14 cellular contexts compared by ENCODE assay signal in the genomic region with DNA sequence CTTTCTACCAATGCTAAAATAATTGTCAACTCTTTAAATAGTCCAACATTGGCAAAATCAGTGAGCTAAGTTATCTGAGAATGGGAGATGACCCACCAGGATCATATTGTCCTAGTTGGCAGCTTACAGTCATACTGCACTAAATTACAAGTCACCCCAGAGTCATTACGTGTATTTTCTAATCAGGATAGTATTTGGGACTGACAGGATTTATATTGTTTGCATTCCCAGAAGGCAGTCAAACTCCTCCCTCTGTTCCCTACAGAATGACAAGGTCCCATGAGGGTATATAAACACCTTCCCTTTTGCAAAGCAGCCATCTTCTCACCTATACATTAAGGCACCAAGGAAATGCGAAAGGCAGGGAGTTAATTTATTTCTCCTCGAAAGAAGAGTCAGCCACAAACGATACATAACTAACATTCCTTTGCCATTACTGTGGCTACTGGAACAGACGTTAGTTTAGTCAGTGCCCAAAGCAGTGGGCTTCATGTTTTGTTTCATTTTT.
A peak's percentile ranks its signal among the peaks of the same experiment; 100 is the strongest.
DNase-seq lines count a peak whose midpoint lies in the region; ATAC-seq, FAIRE-seq and TF ChIP-seq lines count a peak whose summit lies in the region.
"Had no signal": no experiment of that assay in that cellular context is flagged by ENCODE, and none has a peak within 500 bp of the region (broad histone marks: within the 10 kb centered on the region; RNA-seq: fewer than 3 reads in every experiment).

No MANE protein-coding gene starts in this region.

- H2AFZ ChIP-seq in IMR-90 (replicated peaks; ENCODE audit: low read length, poor library complexity) (no peak overlapping the region), keratinocyte (ENCODE audit: control insufficient read depth, low read length) (peak overlapping the region; percentile 46)

- ATAC-seq in A549 (peak; percentile 65 to 79), IMR-90 (ENCODE audit: low read depth) (peak; percentile 78), HG03354 (IDR thresholded peaks at IDR 0.05; ENCODE audit: poor library complexity, severe bottlenecking, unreplicated experiment) (no peak)
- ATAC-seq: activated naive CD8-positive, alpha-beta T cell treated with anti-CD3 and anti-CD28 coated beads, Interleukin-2, amount 50 U/mL, for 24 hours had no signal

- H4K8ac ChIP-seq in IMR-90 (ENCODE audit: low read depth in 2 of 2, low read length in 2 of 2): peak overlapping the region; percentile 9 to 84; a peak in 2 of 4 replicates

- H3K9me3 Mint-ChIP-seq in MCF 10A (ENCODE audit: unreplicated experiment): no peaks in the 10 kb centered on the region
- H3K9me3 Mint-ChIP-seq: activated naive CD8-positive, alpha-beta T cell treated with anti-CD3 and anti-CD28 coated beads, Interleukin-2, amount 50 U/mL, for 24 hours; natural killer cell treated with Interleukin-12 subunit alpha and Interleukin-12 subunit beta and Interleukin-15 and Interleukin-18, amount 100 ng/mL, for 72 hours had no signal

- H4K20me1 ChIP-seq in IMR-90 (ENCODE audit: insufficient read depth, low read length) (peaks cover 7% of the 10 kb centered on the region; the same call in 1 of the 2 replicates), keratinocyte (ENCODE audit: control insufficient read depth, extremely low read depth, insufficient read depth, low read length) (no peaks in the 10 kb centered on the region)

- 5% methylated on average over 5 of the region's 5 CpGs for WGBS in A549 (ENCODE audit: missing lambda C conversion rate)
- WGBS in IMR-90 (ENCODE audit: extremely low coverage in 2 of 2, insufficient read length in 1 of 2), 2 experiments: no CpG with 5 or more reads among the region's 5 CpGs

- H3K9me3 ChIP-seq in A549: no peaks in the 10 kb centered on the region
- no peaks in the 10 kb centered on the region for H3K9me3 ChIP-seq in IMR-90 (ENCODE audit: control insufficient read depth, insufficient read depth, low read length)
- H3K9me3 ChIP-seq in keratinocyte (ENCODE audit: control insufficient read depth, low read depth, low read length): no peaks in the 10 kb centered on the region
- H3K9me3 ChIP-seq: thyroid gland had no signal

- H3K79me1 ChIP-seq in IMR-90 (ENCODE audit: low read depth in 1 of 2, low read length in 2 of 2): peaks cover 17 to 39% of the 10 kb centered on the region in 2 experiments; a peak in 3 of 4 replicates

- POLR2A ChIA-PET in A549 (lab: Yijun Ruan, JAX): no interaction called here
- POLR2A ChIA-PET in IMR-90 (lab: Charles Lee; ENCODE audit: unreplicated experiment): no interaction called here
- POLR2A ChIA-PET in MCF 10A (lab: Yijun Ruan, JAX): interaction anchor here (0.5 to 2.0 kb wide), 7 partner anchors 16 to 603 kb away, joined by 3 to 9 read pairs (median 4); no protein-coding TSS in a partner anchor
- POLR2A ChIA-PET in HEK293T (lab: Yijun Ruan, JAX): no interaction called here

- peak overlapping the region; percentile 65 for H3K23ac ChIP-seq in IMR-90 (ENCODE audit: low read depth, low read length)

- no peaks in the 10 kb centered on the region for H3K79me2 ChIP-seq in keratinocyte (ENCODE audit: control insufficient read depth, insufficient read depth, low read length)

- H3K27ac ChIP-seq in A549 (peak overlapping the region; percentile 57 to 79), IMR-90 (ENCODE audit: insufficient read depth, low read length) (peak overlapping the region; percentile 57; the same call in 1 of the 2 replicates), keratinocyte (ENCODE audit: control insufficient read depth, insufficient read depth, low read length) (peak overlapping the region; percentile 45)
- H3K27ac ChIP-seq: thyroid gland had no signal

- H3K4ac ChIP-seq in IMR-90 (ENCODE audit: low read depth, low read length): peak overlapping the region; percentile 81

- H3K36me3 Mint-ChIP-seq in MCF 10A (ENCODE audit: insufficient read depth, unreplicated experiment): no peaks in the 10 kb centered on the region
- H3K36me3 Mint-ChIP-seq: natural killer cell treated with Interleukin-12 subunit alpha and Interleukin-12 subunit beta and Interleukin-15 and Interleukin-18, amount 100 ng/mL, for 72 hours had no signal

- peak overlapping the region; percentile 17; the same call in 1 of the 3 replicates for H2BK15ac ChIP-seq in IMR-90 (ENCODE audit: low read depth, low read length)

- dilution Hi-C loops in IMR-90 (cut with HindIII; ENCODE audit: low sequenced_read_pairs, unreplicated experiment) (no loop called here), keratinocyte (cut with MboI; ENCODE audit: extremely low pct_ligation_motif_present, low sequenced_read_pairs) (no loop called here)

- no peak for TF ChIP-seq EP300 in A549 (IDR thresholded peaks at IDR 0.05)

- H3K36me3 ChIP-seq in IMR-90 (ENCODE audit: control insufficient read depth, insufficient read depth, low read length): peaks cover 15% of the 10 kb centered on the region
- peaks cover 0 to 1% of the 10 kb centered on the region in 2 experiments for H3K36me3 ChIP-seq in keratinocyte (ENCODE audit: control insufficient read depth in 2 of 2, extremely low read depth in 1 of 2, insufficient read depth in 2 of 2, low read length in 2 of 2)
- H3K36me3 ChIP-seq: thyroid gland had no signal

- H2BK20ac ChIP-seq in IMR-90 (ENCODE audit: low read depth, low read length): peak overlapping the region; percentile 89

- FAIRE-seq in A549 (lab: Jason Lieb, UNC): no peak
- FAIRE-seq in keratinocyte (lab: Jason Lieb, UNC): peak; percentile 94

- TF ChIP-seq POLR2A in A549 (IDR thresholded peaks at IDR 0.05; ENCODE audit: low read length): no peak
- TF ChIP-seq POLR2A in IMR-90 (IDR thresholded peaks at IDR 0.05; ENCODE audit: low read depth, low read length): no peak

- H3K4me1 Mint-ChIP-seq in MCF 10A (ENCODE audit: insufficient read depth, unreplicated experiment): peaks cover 37% of the 10 kb centered on the region
- H3K4me1 Mint-ChIP-seq: activated naive CD8-positive, alpha-beta T cell treated with anti-CD3 and anti-CD28 coated beads, Interleukin-2, amount 50 U/mL, for 24 hours had no signal

- H3K9ac ChIP-seq in IMR-90 (ENCODE audit: low read depth, low read length) (no peak overlapping the region; the same call in 1 of the 2 replicates), keratinocyte (ENCODE audit: control insufficient read depth, extremely low read depth, insufficient read depth, low read length) (peak overlapping the region; percentile 4)

- DNase-seq in A549 (ENCODE audit: low read depth in 1 of 2, low spot score in 1 of 2): peak; percentile 36 to 37
- peak; percentile 84 for DNase-seq in IMR-90
- peak; percentile 58 for DNase-seq in MCF 10A (ENCODE audit: unreplicated experiment)
- DNase-seq in keratinocyte (ENCODE audit: low read depth, low spot score): peak; percentile 23
- DNase-seq in HEK293T (ENCODE audit: extremely low spot score): no peak
- no peak for DNase-seq in activated CD8-positive, alpha-beta memory T cell treated with anti-CD3 and anti-CD28 coated beads for 24 hours
- no peak for DNase-seq in activated effector memory CD4-positive, alpha-beta T cell treated with Interleukin-2 at 50 U/mL for 16 hours
- DNase-seq: activated CD4-positive, alpha-beta T cell treated with anti-CD3 and anti-CD28 coated beads, Interleukin-2, amount 50 U/mL, for 1 hour; activated naive CD8-positive, alpha-beta T cell treated with anti-CD3 and anti-CD28 coated beads, Interleukin-2, amount 50 U/mL, for 24 hours; hippocampal formation; NCI-H1092 treated with DMSO at 0.1 percent for 48 hours; thyroid gland had no signal

- H4K5ac ChIP-seq in IMR-90 (ENCODE audit: low read depth, low read length): peak overlapping the region; percentile 4; the same call in 1 of the 2 replicates

- H2BK120ac ChIP-seq in IMR-90 (ENCODE audit: low read depth, low read length): peak overlapping the region; percentile 75

- H3K18ac ChIP-seq in IMR-90 (ENCODE audit: low read depth, low read length): peak overlapping the region; percentile 13; the same call in 1 of the 2 replicates

- H3K4me3 ChIP-seq in A549 (no peak overlapping the region), IMR-90 (ENCODE audit: insufficient read depth, low read depth, low read length) (no peak overlapping the region), keratinocyte (ENCODE audit: control insufficient read depth in 2 of 3, extremely low read depth in 1 of 3, insufficient read depth in 2 of 3, low read depth in 1 of 3, low read length in 3 of 3) (peak overlapping the region in 1 of 3 experiments; percentile 26)
- H3K4me3 ChIP-seq: thyroid gland had no signal

- peak overlapping the region; percentile 29 for H3K4me3 Mint-ChIP-seq in MCF 10A (ENCODE audit: unreplicated experiment)
- H3K4me3 Mint-ChIP-seq: activated naive CD8-positive, alpha-beta T cell treated with anti-CD3 and anti-CD28 coated beads, Interleukin-2, amount 50 U/mL, for 24 hours; natural killer cell treated with Interleukin-12 subunit alpha and Interleukin-12 subunit beta and Interleukin-15 and Interleukin-18, amount 100 ng/mL, for 72 hours had no signal

- TF ChIP-seq RAD21 in A549 (conservative IDR thresholded peaks at IDR 0.05 in 1 of 2, IDR thresholded peaks at IDR 0.05 in 1 of 2) (no peak), IMR-90 (IDR thresholded peaks at IDR 0.05; ENCODE audit: low read length) (no peak)

- H4K91ac ChIP-seq in IMR-90 (ENCODE audit: insufficient read depth, low read depth, low read length): peak overlapping the region; percentile 67

- H3K9me1 ChIP-seq in IMR-90 (ENCODE audit: insufficient read depth, low read length) (peaks cover 10% of the 10 kb centered on the region; the same call in 1 of the 2 replicates), keratinocyte (ENCODE audit: control insufficient read depth, extremely low read depth, insufficient read depth, low read length) (no peaks in the 10 kb centered on the region)

- H3K27me3 ChIP-seq in IMR-90 (ENCODE audit: control insufficient read depth, insufficient read depth, low read length): no peaks in the 10 kb centered on the region
- no peaks in the 10 kb centered on the region for H3K27me3 ChIP-seq in keratinocyte (ENCODE audit: control insufficient read depth, extremely low read depth, insufficient read depth, low read length)
- H3K27me3 ChIP-seq: thyroid gland had no signal

- in situ Hi-C loops in IMR-90 (cut with MboI; ENCODE audit: low sequenced_read_pairs): no loop called here

- intact Hi-C loops in IMR-90 (cut with micrococcal nuclease) (no loop called here), MCF 10A (cut with micrococcal nuclease) (no loop called here)

- H3K56ac ChIP-seq in IMR-90 (ENCODE audit: extremely low read depth, insufficient read depth, low read length): peak overlapping the region; percentile 55; the same call in 1 of the 2 replicates

- H3K27me3 Mint-ChIP-seq in MCF 10A (ENCODE audit: insufficient read depth, unreplicated experiment): no peaks in the 10 kb centered on the region
- H3K27me3 Mint-ChIP-seq: activated naive CD8-positive, alpha-beta T cell treated with anti-CD3 and anti-CD28 coated beads, Interleukin-2, amount 50 U/mL, for 24 hours had no signal

- CTCF ChIA-PET in A549 (lab: Yijun Ruan, JAX): interaction anchor here (0.9 to 2.5 kb wide), 3 partner anchors 17 to 168 kb away, joined by 3 to 7 read pairs (median 3); no protein-coding TSS in a partner anchor
- CTCF ChIA-PET in IMR-90 (lab: Yijun Ruan, JAX): no interaction called here
- CTCF ChIA-PET in MCF 10A (lab: Yijun Ruan, JAX): interaction anchor here (0.7 to 1.3 kb wide), 4 partner anchors 8 to 169 kb away, joined by 3 to 4 read pairs (median 3); no protein-coding TSS in a partner anchor
- CTCF ChIA-PET in HEK293T (lab: Yijun Ruan, JAX): no interaction called here

- H3K4me2 ChIP-seq in A549: peak overlapping the region; percentile 67
- H3K4me2 ChIP-seq in IMR-90 (ENCODE audit: low read depth, low read length): peak overlapping the region; percentile 56
- peak overlapping the region; percentile 77 for H3K4me2 ChIP-seq in keratinocyte (ENCODE audit: control insufficient read depth, extremely low read depth, insufficient read depth, low read depth, low read length)

- H2AK5ac ChIP-seq in IMR-90 (ENCODE audit: low read depth, low read length): peak overlapping the region; percentile 74

- peak overlapping the region; percentile 6 for H3K14ac ChIP-seq in IMR-90 (replicated peaks; ENCODE audit: low read depth, low read length)

- peak overlapping the region; percentile 37 for H3K27ac Mint-ChIP-seq in MCF 10A (ENCODE audit: low read depth, unreplicated experiment)
- H3K27ac Mint-ChIP-seq: activated naive CD8-positive, alpha-beta T cell treated with anti-CD3 and anti-CD28 coated beads, Interleukin-2, amount 50 U/mL, for 24 hours; natural killer cell treated with Interleukin-12 subunit alpha and Interleukin-12 subunit beta and Interleukin-15 and Interleukin-18, amount 100 ng/mL, for 72 hours had no signal

- peaks cover 61% of the 10 kb centered on the region for H3K4me1 ChIP-seq in A549
- H3K4me1 ChIP-seq in IMR-90 (ENCODE audit: control insufficient read depth, insufficient read depth, low read length): peaks cover 2% of the 10 kb centered on the region; the same call in 1 of the 2 replicates
- H3K4me1 ChIP-seq in keratinocyte (ENCODE audit: control insufficient read depth, extremely low read depth, insufficient read depth, low read length): peaks cover 27% of the 10 kb centered on the region

- BruUV-seq in IMR-90 (replicated peaks; lab: Mats Ljungman, UMichigan): no TSS peak
- BruUV-seq in MCF 10A (replicated peaks; lab: Mats Ljungman, UMichigan): no TSS peak

- TF ChIP-seq CTCF in A549 (IDR thresholded peaks at IDR 0.05) (no peak), IMR-90 (conservative IDR thresholded peaks at IDR 0.05; ENCODE audit: low read depth, low read length) (no peak), MCF 10A (IDR thresholded peaks at IDR 0.05; ENCODE audit: unreplicated experiment) (no peak), keratinocyte (optimal IDR thresholded peaks at IDR 0.05 in 1 of 3, IDR thresholded peaks at IDR 0.05 in 1 of 3, conservative IDR thresholded peaks at IDR 0.05 in 1 of 3; ENCODE audit: extremely low read depth in 1 of 3, insufficient read depth in 2 of 3, low read length in 3 of 3) (no peak)

- H2AK9ac ChIP-seq in IMR-90 (replicated peaks; ENCODE audit: low read depth, low read length, poor library complexity): no peak overlapping the region

- peak overlapping the region; percentile 89 for H2BK5ac ChIP-seq in IMR-90 (ENCODE audit: low read depth, low read length, poor library complexity, severe bottlenecking)

Comparison
In these comparisons a context has a peak if more than half of its experiments do, and no peak if none do; other contexts are left out.
1. DNase-seq: peak in A549 (2 of 2), IMR-90 (single experiment), MCF 10A (single experiment) and keratinocyte (single experiment); none in HEK293T (single experiment), activated CD8-positive, alpha-beta memory T cell treated with anti-CD3 and anti-CD28 coated beads for 24 hours (single experiment) and activated effector memory CD4-positive, alpha-beta T cell treated with Interleukin-2 at 50 U/mL for 16 hours (single experiment).
2. CTCF ChIA-PET loops: an anchor here in A549 (0.9 to 2.5 kb wide) and MCF 10A (0.7 to 1.3 kb wide); none called in IMR-90 and HEK293T.
3. Peak in every context shown above with its lines, with median percentiles within 50 percentile points of each other: H3K27ac ChIP-seq and H3K4me2 ChIP-seq.